8 cellular contexts compared by ENCODE assay signal in genomic region chr7:15015545-15016314, GRCh38.
DNase-seq lines count a peak whose midpoint lies in the region; ATAC-seq and TF ChIP-seq lines count a peak whose summit lies in the region.

No MANE protein-coding gene starts in this region.

- H3K4me1 ChIP-seq in heart left ventricle = peaks cover 0 to 18% (median 0%) of the 10 kb centered on the region in 12 donors

- no peak overlapping the region for H3K4me3 Mint-ChIP-seq in activated T-helper 17 cell treated with anti-CD3 and anti-CD28 coated beads, Interleukin-2, amount 50 U/mL, for 72 hours

- WGBS in heart left ventricle, 4 donors = 16 to 22% (median 19%) methylated on average over 8 of the region's 8 CpGs

- intact Hi-C loops in heart left ventricle (cut with DNase I) = loop anchor here in 9 of 10 donors (1.0 to 5.0 kb wide), 6 partner anchors 178 to 299 kb away; no protein-coding TSS in a partner anchor

- H3K36me3 Mint-ChIP-seq in activated T-helper 17 cell treated with anti-CD3 and anti-CD28 coated beads, Interleukin-2, amount 50 U/mL, for 72 hours (ENCODE audit: low read depth) = no peaks in the 10 kb centered on the region

- TF ChIP-seq POLR2A in heart left ventricle (IDR thresholded peaks at IDR 0.05) = no peak

- H3K4me3 ChIP-seq in heart left ventricle = peak overlapping the region in 8 of 12 donors; percentile 7 to 49 (median 40)

- no peaks in the 10 kb centered on the region for H3K4me1 Mint-ChIP-seq in activated T-helper 17 cell treated with anti-CD3 and anti-CD28 coated beads, Interleukin-2, amount 50 U/mL, for 72 hours

- H3K9me3 Mint-ChIP-seq in activated T-helper 17 cell treated with anti-CD3 and anti-CD28 coated beads, Interleukin-2, amount 50 U/mL, for 72 hours = no peaks in the 10 kb centered on the region

- peak; percentile 55 to 81 (median 72) for TF ChIP-seq CTCF in heart left ventricle (IDR thresholded peaks at IDR 0.05)

- ATAC-seq in GM19452 (IDR thresholded peaks at IDR 0.05; ENCODE audit: unreplicated experiment) = peak; percentile 90
- ATAC-seq in HG03432 (IDR thresholded peaks at IDR 0.05; ENCODE audit: unreplicated experiment) = peak; percentile 96
- peak; percentile 68 for ATAC-seq in activated T-helper 17 cell treated with anti-CD3 and anti-CD28 coated beads, Interleukin-2, amount 50 U/mL, for 72 hours (replicated peaks)
- peak; percentile 87 to 93 (median 89) for ATAC-seq in heart left ventricle

- no peaks in the 10 kb centered on the region for H3K27me3 Mint-ChIP-seq in activated T-helper 17 cell treated with anti-CD3 and anti-CD28 coated beads, Interleukin-2, amount 50 U/mL, for 72 hours

- DNase-seq in DMS 273 treated with DMSO at 0.1 percent for 48 hours (lab: John Stamatoyannopoulos, UW) (peak; percentile 76), NCI-H2171 treated with DMSO at 0.1 percent for 48 hours (lab: John Stamatoyannopoulos, UW) (peak; percentile 88), heart left ventricle (peak in 4 of 5 donors; percentile 24 to 38 (median 32)), renal cortical epithelial cell (ENCODE audit: low read depth) (peak; percentile 92)
- DNase-seq in stimulated activated CD4-positive, alpha-beta T cell treated with anti-CD3 and anti-CD28 coated beads, Interleukin-4, amount 100 ng/mL, for 1 hour = no peak

- H3K27me3 ChIP-seq in heart left ventricle = no peaks in the 10 kb centered on the region

- no peaks in the 10 kb centered on the region for H3K36me3 ChIP-seq in heart left ventricle

- H3K27ac ChIP-seq in heart left ventricle = peak overlapping the region in 10 of 12 donors; percentile 13 to 75 (median 54)

- H3K9me3 ChIP-seq in heart left ventricle = no peaks in the 10 kb centered on the region

- H3K27ac Mint-ChIP-seq in activated T-helper 17 cell treated with anti-CD3 and anti-CD28 coated beads, Interleukin-2, amount 50 U/mL, for 72 hours = no peak overlapping the region
